In genomic region chr11:59152312-59152967, GRCh38 we compare ENCODE assay signal across 10 cellular contexts. TPM values are rescaled to one million over a fixed set of nuclear protein-coding genes. Genes with fewer than 3 reads are reported as not detected.
DNase-seq lines count a peak whose midpoint lies in the region; ATAC-seq and TF ChIP-seq lines count a peak whose summit lies in the region.
"Had no signal": no experiment of that assay in that cellular context is flagged by ENCODE, and none has a peak within 500 bp of the region (broad histone marks: within the 10 kb centered on the region; RNA-seq: fewer than 3 reads in every experiment).

No MANE protein-coding gene starts in this region.

- H3K4me2 ChIP-seq in MM.1S (ENCODE audit: low read depth, low read length), result peak overlapping the region; percentile 58; the same call in 1 of the 2 replicates

- in situ Hi-C loops in G401 (cut with HindIII; ENCODE audit: low sequenced_read_pairs), result no loop called here

- H3K9ac ChIP-seq in MM.1S (ENCODE audit: low read length), result peak overlapping the region; percentile 16; the same call in 1 of the 2 replicates

- intact Hi-C loops in CD4-positive, alpha-beta T cell (cut with DNase I, micrococcal nuclease), result no loop called here
- intact Hi-C loops in lower leg skin (cut with DNase I; ENCODE audit: low total_unique reads), result no loop called here

- no peak for ATAC-seq in CD4-positive, alpha-beta T cell (ENCODE audit: poor library complexity)
- ATAC-seq in GM18870 (IDR thresholded peaks at IDR 0.05; ENCODE audit: unreplicated experiment) (peak; percentile 81), HG02759 (IDR thresholded peaks at IDR 0.05; ENCODE audit: unreplicated experiment) (peak; percentile 89), esophagus mucosa (no peak)

- H2AFZ ChIP-seq in MM.1S (ENCODE audit: low read length), result no peak overlapping the region

- 90 to 92% methylated on average over 8 of the region's 8 CpGs for WGBS in lower leg skin, 2 donors

- H3K27me3 ChIP-seq in CD4-positive, alpha-beta T cell (ENCODE audit: control insufficient read depth, insufficient read depth, low read length), result no peaks in the 10 kb centered on the region
- H3K27me3 ChIP-seq in MM.1S (replicated peaks; ENCODE audit: insufficient read depth, low read length), result no peaks in the 10 kb centered on the region
- H3K27me3 ChIP-seq: right atrium auricular region had no signal

- no peaks in the 10 kb centered on the region for H3K27me3 Mint-ChIP-seq in CD4-positive, alpha-beta T cell

- peaks cover 35% of the 10 kb centered on the region for H3K4me1 ChIP-seq in MM.1S (ENCODE audit: low read length)
- H3K4me1 ChIP-seq: right atrium auricular region had no signal

- no peak for TF ChIP-seq POLR2A in lower leg skin (IDR thresholded peaks at IDR 0.05)

- H3K36me3 ChIP-seq in MM.1S (replicated peaks; ENCODE audit: insufficient read depth, low read length), result peaks cover 8% of the 10 kb centered on the region

- H3K9me3 ChIP-seq in CD4-positive, alpha-beta T cell (ENCODE audit: control insufficient read depth, low read length), result no peaks in the 10 kb centered on the region
- H3K9me3 ChIP-seq in MM.1S (replicated peaks; ENCODE audit: insufficient read depth, low read length), result no peaks in the 10 kb centered on the region
- H3K9me3 ChIP-seq: right atrium auricular region had no signal

- peaks cover 40% of the 10 kb centered on the region for H3K36me3 Mint-ChIP-seq in CD4-positive, alpha-beta T cell (ENCODE audit: low read depth)

- H4K20me1 ChIP-seq in MM.1S (ENCODE audit: insufficient read depth, low read length), result peaks cover 7% of the 10 kb centered on the region; the same call in 1 of the 2 replicates

- DNase-seq in CD4-positive, alpha-beta T cell, result no peak
- DNase-seq in MM.1S (peak; percentile 62), G401 (ENCODE audit: low spot score) (no peak), lower leg skin (ENCODE audit: low spot score in 2 of 2) (no peak), H4 (ENCODE audit: low spot score) (no peak)
- DNase-seq: NCI-H446 treated with DMSO at 0.1 percent for 48 hours had no signal

- CTCF ChIA-PET in CD4-positive, alpha-beta T cell (lab: Charles Lee), result interaction anchor here (1.0 to 3.0 kb wide), 2 partner anchors 10 to 19 kb away, joined by 3 to 11 read pairs; partner anchors contain the start of genes DTX4 and FAM111A

- H3K4me3 ChIP-seq in MM.1S (ENCODE audit: low read length), result no peak overlapping the region
- H3K4me3 ChIP-seq in lower leg skin (ENCODE audit: low read depth, poor library complexity, severe bottlenecking), result no peak overlapping the region
- H3K4me3 ChIP-seq: right atrium auricular region had no signal

- peaks cover 35% of the 10 kb centered on the region for H3K4me1 Mint-ChIP-seq in CD4-positive, alpha-beta T cell (ENCODE audit: low read depth)

- H3K79me2 ChIP-seq in MM.1S (ENCODE audit: low read length), result peaks cover 31% of the 10 kb centered on the region

- POLR2A ChIA-PET in CD4-positive, alpha-beta T cell (lab: Charles Lee), result interaction anchor here (2.4 kb wide), 1 partner anchor 10 kb away, joined by 6 read pairs; the partner anchor contains the start of gene FAM111A

- no peaks in the 10 kb centered on the region for H3K9me2 ChIP-seq in MM.1S (replicated peaks; ENCODE audit: insufficient read depth, low read length)

- H3K27ac Mint-ChIP-seq in CD4-positive, alpha-beta T cell, result peak overlapping the region; percentile 72

- peaks cover 25% of the 10 kb centered on the region for H3F3A ChIP-seq in MM.1S (ENCODE audit: insufficient read depth, low read length)

- no peak for TF ChIP-seq CTCF in CD4-positive, alpha-beta T cell (IDR thresholded peaks at IDR 0.05)
- TF ChIP-seq CTCF in MM.1S (IDR thresholded peaks at IDR 0.05; ENCODE audit: low read length) (no peak), lower leg skin (IDR thresholded peaks at IDR 0.05) (no peak)

- H3K27ac ChIP-seq in CD4-positive, alpha-beta T cell (ENCODE audit: low read depth, low read length), result no peak overlapping the region
- peak overlapping the region; percentile 79 for H3K27ac ChIP-seq in MM.1S (ENCODE audit: low read length)
- H3K27ac ChIP-seq: right atrium auricular region had no signal

- H3K9me3 Mint-ChIP-seq in CD4-positive, alpha-beta T cell, result no peaks in the 10 kb centered on the region

- peak overlapping the region; percentile 72 for H3K4me3 Mint-ChIP-seq in CD4-positive, alpha-beta T cell

RNA-seq across cellular contexts. Expression of gene FAM111A, which starts 9.8 kb away (rescaled TPM):
- 10 to 100 TPM; 32.8 to 34.4 TPM for total RNA-seq in CD4-positive, alpha-beta T cell
- total RNA-seq in G401 (2014; rRNA removed; shearing (Covaris generic)), result 2.2 and 4.2 TPM in 2 replicates
- total RNA-seq in esophagus mucosa, result 7.5 TPM
- 10 to 100 TPM; 14.9 to 25.0 (median 20.9) TPM for total RNA-seq in lower leg skin
- 84.4 and 95.2 TPM in 2 replicates for total RNA-seq in H4 (2014; rRNA removed; shearing (Covaris generic))

RNA-seq across cellular contexts. Expression of gene DTX4, which starts 19.5 kb away (rescaled TPM):
- total RNA-seq in CD4-positive, alpha-beta T cell, result 1 to 10 TPM in 1 of 2 experiments, under 1 TPM in 1; 0.93 to 1.0 TPM
- 0.55 and 3.7 TPM in 2 replicates for total RNA-seq in G401 (2014; rRNA removed; shearing (Covaris generic))
- 3.3 TPM for total RNA-seq in esophagus mucosa
- 1 to 10 TPM; 1.2 to 6.4 (median 3.4) TPM for total RNA-seq in lower leg skin
- 0.58 and 1.6 TPM in 2 replicates for total RNA-seq in H4 (2014; rRNA removed; shearing (Covaris generic))

RNA-seq across cellular contexts. Expression of gene FAM111B, which starts 45.4 kb away (rescaled TPM):
- total RNA-seq in CD4-positive, alpha-beta T cell, result 1 to 10 TPM in 1 of 2 experiments, under 1 TPM in 1; 0.82 to 1.2 TPM
- not detected in 2 replicates for total RNA-seq in G401 (2014; rRNA removed; shearing (Covaris generic))
- total RNA-seq in esophagus mucosa, result 9.6 TPM
- total RNA-seq in lower leg skin, result 1 to 10 TPM in 2 of 4 donors, under 1 TPM in 2; 0.19 to 2.2 (median 0.72) TPM
- 19.9 and 29.0 TPM in 2 replicates for total RNA-seq in H4 (2014; rRNA removed; shearing (Covaris generic))

Comparison
In these comparisons a context has a peak if more than half of its experiments do, and no peak if none do; other contexts are left out.
1. ATAC-seq: peak in GM18870 (single experiment) and HG02759 (single experiment); none in CD4-positive, alpha-beta T cell (single experiment) and esophagus mucosa (single experiment).